13 cellular contexts compared by ENCODE assay signal in the genomic region with DNA sequence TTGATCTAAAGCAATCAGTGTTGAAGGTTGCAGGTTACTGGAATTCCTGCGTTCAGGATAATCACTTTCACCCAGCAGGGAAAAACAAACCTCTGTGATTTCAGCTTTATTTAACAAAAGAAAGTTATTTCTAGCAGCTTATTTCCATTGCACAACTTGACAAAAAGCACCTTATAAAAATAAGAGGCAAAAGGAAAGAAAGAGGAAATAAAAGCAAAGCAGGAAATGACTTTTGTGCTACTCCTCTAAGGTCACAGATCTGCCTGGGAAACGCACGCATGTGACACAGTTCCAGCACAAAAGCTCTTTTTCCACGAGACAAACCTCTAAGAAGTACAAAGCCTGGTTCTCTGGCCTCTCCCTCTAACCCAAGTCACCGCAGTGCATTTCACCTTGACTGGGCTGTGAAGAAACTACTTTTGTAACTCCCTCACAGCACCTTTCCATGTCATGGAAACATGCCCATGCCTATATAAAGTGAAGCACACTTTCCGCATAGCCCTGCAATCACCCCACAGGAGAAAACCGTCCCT. TPM values are rescaled to one million over a fixed set of nuclear protein-coding genes. Genes with fewer than 3 reads are reported as not detected.
DNase-seq lines count a peak whose midpoint lies in the region; ATAC-seq and TF ChIP-seq lines count a peak whose summit lies in the region.
"Had no signal": no experiment of that assay in that cellular context is flagged by ENCODE, and none has a peak within 500 bp of the region (broad histone marks: within the 10 kb centered on the region; RNA-seq: fewer than 3 reads in every experiment).

No MANE protein-coding gene starts in this region.

- CTCF ChIA-PET in activated B cell treated with CpG ODN at 0.5 μM for 24 hours (lab: Charles Lee) = interaction anchor here (1.2 to 1.6 kb wide), 2 partner anchors 150 to 185 kb away, joined by 3 to 4 read pairs; no protein-coding TSS in a partner anchor

- no peak overlapping the region for H3K14ac ChIP-seq in mesenchymal stem cell (ENCODE audit: low read length in 2 of 2)

- no peak overlapping the region for H2BK15ac ChIP-seq in mesenchymal stem cell (ENCODE audit: low read depth, poor library complexity, severe bottlenecking)

- H3K27me3 ChIP-seq in mesenchymal stem cell (ENCODE audit: control insufficient read depth in 1 of 2, insufficient read depth in 1 of 2, low read length in 2 of 2) = no peaks in the 10 kb centered on the region
- no peaks in the 10 kb centered on the region for H3K27me3 ChIP-seq in tibial nerve
- H3K27me3 ChIP-seq: BE2C had no signal

- TF ChIP-seq CTCF in activated B cell treated with CpG ODN at 0.5 μM for 24 hours (IDR thresholded peaks at IDR 0.05) (no peak), tibial nerve (IDR thresholded peaks at IDR 0.05) (no peak)

- intact Hi-C loops in activated B cell treated with CpG ODN at 0.5 μM for 24 hours (cut with micrococcal nuclease) = no loop called here

- H2AK5ac ChIP-seq in mesenchymal stem cell (ENCODE audit: low read length, severe bottlenecking) = no peak overlapping the region

- no peak overlapping the region for H4K8ac ChIP-seq in mesenchymal stem cell (ENCODE audit: low read length)

- H2AFZ ChIP-seq in mesenchymal stem cell (ENCODE audit: low read depth, low read length) = no peak overlapping the region

- no peak overlapping the region for H3K23ac ChIP-seq in mesenchymal stem cell (ENCODE audit: low read length in 2 of 2)

- peak overlapping the region; percentile 74 to 83 for H3K27ac Mint-ChIP-seq in activated naive CD4-positive, alpha-beta T cell treated with anti-CD3 and anti-CD28 coated beads, Interleukin-2, amount 50 U/mL, for 72 hours
- peak overlapping the region; percentile 51 for H3K27ac Mint-ChIP-seq in activated B cell treated with CpG ODN at 0.5 μM for 24 hours
- H3K27ac Mint-ChIP-seq: activated naive CD4-positive, alpha-beta T cell treated with anti-CD3 and anti-CD28 coated beads, Interleukin-2, amount 10 ng/mL, durations not matched to agents 7 days and 5 days had no signal

- no peak for TF ChIP-seq POLR2A in tibial nerve (IDR thresholded peaks at IDR 0.05)

- no peak overlapping the region for H4K91ac ChIP-seq in mesenchymal stem cell (ENCODE audit: low read length)

- H3K4me1 Mint-ChIP-seq in activated B cell treated with CpG ODN at 0.5 μM for 24 hours = peaks cover 29% of the 10 kb centered on the region

- peaks cover 3% of the 10 kb centered on the region for H3K79me1 ChIP-seq in mesenchymal stem cell (replicated peaks; ENCODE audit: low read length, poor library complexity, severe bottlenecking)

- no peak overlapping the region for H2BK120ac ChIP-seq in mesenchymal stem cell (ENCODE audit: low read depth, low read length)

- peak overlapping the region; percentile 29 for H3K4me3 Mint-ChIP-seq in activated B cell treated with CpG ODN at 0.5 μM for 24 hours
- H3K4me3 Mint-ChIP-seq: activated naive CD4-positive, alpha-beta T cell treated with anti-CD3 and anti-CD28 coated beads, Interleukin-2, amount 10 ng/mL, durations not matched to agents 7 days and 5 days had no signal

- H2BK12ac ChIP-seq in mesenchymal stem cell (ENCODE audit: low read length in 2 of 2) = peak overlapping the region; percentile 6 to 40

- no peak overlapping the region for H3K4me3 ChIP-seq in mesenchymal stem cell (ENCODE audit: insufficient read depth in 1 of 2, low read depth in 1 of 2, low read length in 2 of 2)
- H3K4me3 ChIP-seq in tibial nerve = no peak overlapping the region

- no peak overlapping the region for H3K4me2 ChIP-seq in mesenchymal stem cell (ENCODE audit: low read length, poor library complexity, severe bottlenecking)

- DNase-seq in activated naive CD4-positive, alpha-beta T cell treated with anti-CD3 and anti-CD28 coated beads, Interleukin-2, amount 50 U/mL, for 72 hours (ENCODE audit: low spot score in 2 of 2) = no peak
- DNase-seq in activated naive CD4-positive, alpha-beta T cell treated with Interleukin-2 at 50 U/mL for 16 hours = no peak
- DNase-seq in activated B cell treated with CpG ODN at 0.5 μM for 24 hours (no peak), mesenchymal stem cell (no peak), tibial nerve (ENCODE audit: low spot score in 2 of 2) (no peak), middle frontal gyrus (ENCODE audit: extremely low spot score, low spot score) (no peak)
- DNase-seq: activated naive CD4-positive, alpha-beta T cell treated with anti-CD3 and anti-CD28 coated beads, Interleukin-2, amount 10 ng/mL, durations not matched to agents 7 days and 5 days; BE2C; left cardiac atrium; NCI-H1436 treated with DMSO at 0.1 percent for 48 hours had no signal

- H3K27ac ChIP-seq in mesenchymal stem cell (ENCODE audit: low read length, poor library complexity, severe bottlenecking) (no peak overlapping the region), tibial nerve (peak overlapping the region; percentile 7 to 72 (median 39))
- H3K27ac ChIP-seq: RWPE1 had no signal

- no peaks in the 10 kb centered on the region for H3K9me3 Mint-ChIP-seq in activated naive CD4-positive, alpha-beta T cell treated with anti-CD3 and anti-CD28 coated beads, Interleukin-2, amount 50 U/mL, for 72 hours
- H3K9me3 Mint-ChIP-seq in activated B cell treated with CpG ODN at 0.5 μM for 24 hours = no peaks in the 10 kb centered on the region
- H3K9me3 Mint-ChIP-seq: activated naive CD4-positive, alpha-beta T cell treated with anti-CD3 and anti-CD28 coated beads, Interleukin-2, amount 10 ng/mL, durations not matched to agents 7 days and 5 days had no signal

- no peak overlapping the region for H3K9ac ChIP-seq in mesenchymal stem cell (ENCODE audit: low read length)

- H3K27me3 Mint-ChIP-seq in activated B cell treated with CpG ODN at 0.5 μM for 24 hours = no peaks in the 10 kb centered on the region
- H3K27me3 Mint-ChIP-seq: activated naive CD4-positive, alpha-beta T cell treated with anti-CD3 and anti-CD28 coated beads, Interleukin-2, amount 10 ng/mL, durations not matched to agents 7 days and 5 days had no signal

- no peak overlapping the region for H3K4ac ChIP-seq in mesenchymal stem cell (ENCODE audit: low read depth in 1 of 2, low read length in 2 of 2)

- H3K36me3 Mint-ChIP-seq in activated naive CD4-positive, alpha-beta T cell treated with anti-CD3 and anti-CD28 coated beads, Interleukin-2, amount 50 U/mL, for 72 hours = no peaks in the 10 kb centered on the region
- H3K36me3 Mint-ChIP-seq in activated B cell treated with CpG ODN at 0.5 μM for 24 hours (ENCODE audit: low read depth) = no peaks in the 10 kb centered on the region
- H3K36me3 Mint-ChIP-seq: activated naive CD4-positive, alpha-beta T cell treated with anti-CD3 and anti-CD28 coated beads, Interleukin-2, amount 10 ng/mL, durations not matched to agents 7 days and 5 days had no signal

- ATAC-seq in activated naive CD4-positive, alpha-beta T cell treated with anti-CD3 and anti-CD28 coated beads, Interleukin-2, amount 50 U/mL, for 72 hours = peak; percentile 71 to 86
- ATAC-seq in activated B cell treated with CpG ODN at 0.5 μM for 24 hours (ENCODE audit: low read depth) (peak; percentile 25), GM21717 (IDR thresholded peaks at IDR 0.05; ENCODE audit: unreplicated experiment) (no peak), GM21619 (IDR thresholded peaks at IDR 0.05; ENCODE audit: unreplicated experiment) (no peak)
- ATAC-seq: left cardiac atrium had no signal

- WGBS in mesenchymal stem cell = 61% methylated on average over 7 of the region's 7 CpGs
- 41 to 50% methylated on average over 7 of the region's 7 CpGs for WGBS in tibial nerve, 2 donors

- TF ChIP-seq EP300 in tibial nerve (IDR thresholded peaks at IDR 0.05) = peak in 1 of 2 donors; percentile 52

- POLR2A ChIA-PET in activated B cell treated with CpG ODN at 0.5 μM for 24 hours (lab: Charles Lee) = no interaction called here

- H3K18ac ChIP-seq in mesenchymal stem cell (ENCODE audit: low read depth in 1 of 2, low read length in 2 of 2) = no peak overlapping the region

- no peaks in the 10 kb centered on the region for H3K36me3 ChIP-seq in mesenchymal stem cell (ENCODE audit: control insufficient read depth in 1 of 2, insufficient read depth in 2 of 2, low read depth in 1 of 2, low read length in 2 of 2)
- H3K36me3 ChIP-seq in tibial nerve = no peaks in the 10 kb centered on the region
- H3K36me3 ChIP-seq: BE2C had no signal

- H3K9me3 ChIP-seq in mesenchymal stem cell (ENCODE audit: control insufficient read depth, low read length) (no peaks in the 10 kb centered on the region), tibial nerve (no peaks in the 10 kb centered on the region)
- H3K9me3 ChIP-seq: BE2C had no signal

- H2BK5ac ChIP-seq in mesenchymal stem cell (ENCODE audit: low read depth, low read length, poor library complexity, severe bottlenecking) = no peak overlapping the region

- H3K4me1 ChIP-seq in mesenchymal stem cell (ENCODE audit: control insufficient read depth, insufficient read depth, low read depth, low read length) (peaks cover 4% of the 10 kb centered on the region), tibial nerve (peaks cover 0 to 33% (median 5%) of the 10 kb centered on the region in 4 donors)
- H3K4me1 ChIP-seq: BE2C had no signal

RNA-seq across cellular contexts. Expression of a gene that starts 0.9 kb away (rescaled TPM):
- 10 to 100 TPM; 50.5 to 53.7 TPM for total RNA-seq in activated naive CD4-positive, alpha-beta T cell treated with anti-CD3 and anti-CD28 coated beads, Interleukin-2, amount 50 U/mL, for 72 hours
- total RNA-seq in activated B cell treated with CpG ODN at 0.5 μM for 24 hours (4.0 and 4.2 TPM in 2 replicates), tibial nerve (100 to 1,000 TPM in 3 of 4 donors, 10 to 100 TPM in 1; 86.3 to 224 (median 139) TPM)
- polyA plus RNA-seq in mesenchymal stem cell (2013, experiment 1 of 2) = 88.0 TPM
- 80.8 TPM for polyA plus RNA-seq in mesenchymal stem cell (2013, experiment 2 of 2)

Comparison
In these comparisons a context has a peak if more than half of its experiments do, and no peak if none do; other contexts are left out.
1. ATAC-seq: peak in activated naive CD4-positive, alpha-beta T cell treated with anti-CD3 and anti-CD28 coated beads, Interleukin-2, amount 50 U/mL, for 72 hours (2 of 2) and activated B cell treated with CpG ODN at 0.5 μM for 24 hours (single experiment); none in GM21717 (single experiment) and GM21619 (single experiment).